Comparison of ENCODE assay signal across 1 cellular context in the genomic region with DNA sequence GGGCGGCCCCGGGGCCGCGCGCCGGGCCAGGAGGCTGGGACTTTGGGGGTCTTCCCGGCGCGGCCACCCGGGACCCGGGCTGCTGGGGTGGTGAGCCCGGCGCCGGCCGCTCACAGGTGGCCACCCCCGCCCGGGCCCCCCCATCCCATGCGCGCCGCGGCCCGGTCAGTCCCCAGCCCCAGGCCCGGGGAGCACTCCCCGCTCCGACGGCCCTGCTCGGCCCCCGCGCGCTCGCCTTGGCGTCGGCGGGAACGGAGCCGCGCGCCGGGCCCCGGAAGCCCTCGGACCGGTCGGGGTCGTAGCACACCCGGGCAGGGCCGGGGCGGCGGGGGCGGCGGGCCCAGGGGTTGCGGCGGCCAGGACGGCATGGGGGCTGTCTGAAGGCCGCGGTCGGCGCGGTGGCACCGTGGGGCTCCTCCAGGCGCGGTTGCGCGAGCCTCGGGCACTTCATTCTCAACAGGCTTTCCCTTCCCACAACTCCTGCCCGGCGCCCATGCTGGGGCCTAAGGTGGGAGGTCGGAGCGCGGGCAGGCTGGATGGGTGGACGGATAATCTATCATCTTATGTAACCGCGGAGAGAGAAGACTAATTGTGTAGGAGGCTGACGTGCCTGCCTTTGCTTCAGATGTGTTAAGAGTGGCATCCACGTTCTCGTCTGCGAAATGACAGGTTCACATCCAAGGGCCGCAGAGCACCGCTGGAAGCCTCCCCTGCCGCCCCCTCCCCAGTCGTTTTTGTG.
TF ChIP-seq lines count a peak whose summit lies in the region.

No MANE protein-coding gene starts in this region.

TF ChIP-seq in HepG2, 621 proteins besides CTCF, POLR2A, EP300 and RAD21 (continued from another document and continues in another):
- TF ChIP-seq, protein P1, sequence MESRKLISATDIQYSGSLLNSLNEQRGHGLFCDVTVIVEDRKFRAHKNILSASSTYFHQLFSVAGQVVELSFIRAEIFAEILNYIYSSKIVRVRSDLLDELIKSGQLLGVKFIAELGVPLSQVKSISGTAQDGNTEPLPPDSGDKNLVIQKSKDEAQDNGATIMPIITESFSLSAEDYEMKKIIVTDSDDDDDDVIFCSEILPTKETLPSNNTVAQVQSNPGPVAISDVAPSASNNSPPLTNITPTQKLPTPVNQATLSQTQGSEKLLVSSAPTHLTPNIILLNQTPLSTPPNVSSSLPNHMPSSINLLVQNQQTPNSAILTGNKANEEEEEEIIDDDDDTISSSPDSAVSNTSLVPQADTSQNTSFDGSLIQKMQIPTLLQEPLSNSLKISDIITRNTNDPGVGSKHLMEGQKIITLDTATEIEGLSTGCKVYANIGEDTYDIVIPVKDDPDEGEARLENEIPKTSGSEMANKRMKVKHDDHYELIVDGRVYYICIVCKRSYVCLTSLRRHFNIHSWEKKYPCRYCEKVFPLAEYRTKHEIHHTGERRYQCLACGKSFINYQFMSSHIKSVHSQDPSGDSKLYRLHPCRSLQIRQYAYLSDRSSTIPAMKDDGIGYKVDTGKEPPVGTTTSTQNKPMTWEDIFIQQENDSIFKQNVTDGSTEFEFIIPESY (CRISPR knock-in tag; IDR thresholded peaks at IDR 0.05), result no peak
- peak; percentile 74; the same call in 1 of the 2 replicates for TF ChIP-seq ZNF790 (CRISPR knock-in tag; IDR thresholded peaks at IDR 0.05; ENCODE audit: borderline replicate concordance)
- no peak for TF ChIP-seq ZNF776 (CRISPR knock-in tag; IDR thresholded peaks at IDR 0.05)
- TF ChIP-seq ATF7-NPFF (CRISPR knock-in tag; IDR thresholded peaks at IDR 0.05; ENCODE audit: low read depth), result no peak
- peak; percentile 2 for TF ChIP-seq SKI (IDR thresholded peaks at IDR 0.05; ENCODE audit: partially characterized antibody)
- no peak for TF ChIP-seq KLF16 (CRISPR knock-in tag; IDR thresholded peaks at IDR 0.05)
- TF ChIP-seq, protein P2, sequence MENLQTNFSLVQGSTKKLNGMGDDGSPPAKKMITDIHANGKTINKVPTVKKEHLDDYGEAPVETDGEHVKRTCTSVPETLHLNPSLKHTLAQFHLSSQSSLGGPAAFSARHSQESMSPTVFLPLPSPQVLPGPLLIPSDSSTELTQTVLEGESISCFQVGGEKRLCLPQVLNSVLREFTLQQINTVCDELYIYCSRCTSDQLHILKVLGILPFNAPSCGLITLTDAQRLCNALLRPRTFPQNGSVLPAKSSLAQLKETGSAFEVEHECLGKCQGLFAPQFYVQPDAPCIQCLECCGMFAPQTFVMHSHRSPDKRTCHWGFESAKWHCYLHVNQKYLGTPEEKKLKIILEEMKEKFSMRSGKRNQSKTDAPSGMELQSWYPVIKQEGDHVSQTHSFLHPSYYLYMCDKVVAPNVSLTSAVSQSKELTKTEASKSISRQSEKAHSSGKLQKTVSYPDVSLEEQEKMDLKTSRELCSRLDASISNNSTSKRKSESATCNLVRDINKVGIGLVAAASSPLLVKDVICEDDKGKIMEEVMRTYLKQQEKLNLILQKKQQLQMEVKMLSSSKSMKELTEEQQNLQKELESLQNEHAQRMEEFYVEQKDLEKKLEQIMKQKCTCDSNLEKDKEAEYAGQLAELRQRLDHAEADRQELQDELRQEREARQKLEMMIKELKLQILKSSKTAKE (CRISPR knock-in tag; IDR thresholded peaks at IDR 0.05; ENCODE audit: borderline replicate concordance), result no peak
- no peak for TF ChIP-seq SOX13 (IDR thresholded peaks at IDR 0.05)
- TF ChIP-seq SOX13 (CRISPR knock-in tag; conservative IDR thresholded peaks at IDR 0.05 in 1 of 2, IDR thresholded peaks at IDR 0.05 in 1 of 2), result no peak
- TF ChIP-seq HDAC2 (CRISPR knock-in tag; IDR thresholded peaks at IDR 0.05), result 0 out of 2 replicates have a peak, but pooled peaks have one; percentile 20
- TF ChIP-seq NFKBIZ (CRISPR knock-in tag; IDR thresholded peaks at IDR 0.05), result no peak
- TF ChIP-seq, protein P3, sequence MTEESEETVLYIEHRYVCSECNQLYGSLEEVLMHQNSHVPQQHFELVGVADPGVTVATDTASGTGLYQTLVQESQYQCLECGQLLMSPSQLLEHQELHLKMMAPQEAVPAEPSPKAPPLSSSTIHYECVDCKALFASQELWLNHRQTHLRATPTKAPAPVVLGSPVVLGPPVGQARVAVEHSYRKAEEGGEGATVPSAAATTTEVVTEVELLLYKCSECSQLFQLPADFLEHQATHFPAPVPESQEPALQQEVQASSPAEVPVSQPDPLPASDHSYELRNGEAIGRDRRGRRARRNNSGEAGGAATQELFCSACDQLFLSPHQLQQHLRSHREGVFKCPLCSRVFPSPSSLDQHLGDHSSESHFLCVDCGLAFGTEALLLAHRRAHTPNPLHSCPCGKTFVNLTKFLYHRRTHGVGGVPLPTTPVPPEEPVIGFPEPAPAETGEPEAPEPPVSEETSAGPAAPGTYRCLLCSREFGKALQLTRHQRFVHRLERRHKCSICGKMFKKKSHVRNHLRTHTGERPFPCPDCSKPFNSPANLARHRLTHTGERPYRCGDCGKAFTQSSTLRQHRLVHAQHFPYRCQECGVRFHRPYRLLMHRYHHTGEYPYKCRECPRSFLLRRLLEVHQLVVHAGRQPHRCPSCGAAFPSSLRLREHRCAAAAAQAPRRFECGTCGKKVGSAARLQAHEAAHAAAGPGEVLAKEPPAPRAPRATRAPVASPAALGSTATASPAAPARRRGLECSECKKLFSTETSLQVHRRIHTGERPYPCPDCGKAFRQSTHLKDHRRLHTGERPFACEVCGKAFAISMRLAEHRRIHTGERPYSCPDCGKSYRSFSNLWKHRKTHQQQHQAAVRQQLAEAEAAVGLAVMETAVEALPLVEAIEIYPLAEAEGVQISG (CRISPR knock-in tag; IDR thresholded peaks at IDR 0.05), result no peak
- TF ChIP-seq IKZF4 (CRISPR knock-in tag; IDR thresholded peaks at IDR 0.05; ENCODE audit: borderline replicate concordance, low read depth, not compliant biosample characterization), result peak; percentile 10
- TF ChIP-seq, protein P4, sequence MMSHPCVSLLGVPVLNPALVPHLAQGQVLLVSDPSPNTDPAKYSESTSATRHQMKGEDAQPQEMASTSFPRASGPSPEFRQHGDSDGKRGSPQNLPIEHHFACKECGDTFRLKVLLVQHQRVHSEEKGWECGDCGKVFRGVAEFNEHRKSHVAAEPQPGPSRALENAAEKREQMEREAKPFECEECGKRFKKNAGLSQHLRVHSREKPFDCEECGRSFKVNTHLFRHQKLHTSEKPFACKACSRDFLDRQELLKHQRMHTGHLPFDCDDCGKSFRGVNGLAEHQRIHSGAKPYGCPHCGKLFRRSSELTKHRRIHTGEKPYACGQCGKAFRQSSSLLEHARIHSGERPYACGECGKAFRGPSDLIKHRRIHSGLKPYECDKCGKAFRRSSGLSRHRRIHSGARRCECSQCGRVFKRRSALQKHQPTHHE (CRISPR knock-in tag; IDR thresholded peaks at IDR 0.05; ENCODE audit: borderline replicate concordance), result no peak
- TF ChIP-seq, protein P5, sequence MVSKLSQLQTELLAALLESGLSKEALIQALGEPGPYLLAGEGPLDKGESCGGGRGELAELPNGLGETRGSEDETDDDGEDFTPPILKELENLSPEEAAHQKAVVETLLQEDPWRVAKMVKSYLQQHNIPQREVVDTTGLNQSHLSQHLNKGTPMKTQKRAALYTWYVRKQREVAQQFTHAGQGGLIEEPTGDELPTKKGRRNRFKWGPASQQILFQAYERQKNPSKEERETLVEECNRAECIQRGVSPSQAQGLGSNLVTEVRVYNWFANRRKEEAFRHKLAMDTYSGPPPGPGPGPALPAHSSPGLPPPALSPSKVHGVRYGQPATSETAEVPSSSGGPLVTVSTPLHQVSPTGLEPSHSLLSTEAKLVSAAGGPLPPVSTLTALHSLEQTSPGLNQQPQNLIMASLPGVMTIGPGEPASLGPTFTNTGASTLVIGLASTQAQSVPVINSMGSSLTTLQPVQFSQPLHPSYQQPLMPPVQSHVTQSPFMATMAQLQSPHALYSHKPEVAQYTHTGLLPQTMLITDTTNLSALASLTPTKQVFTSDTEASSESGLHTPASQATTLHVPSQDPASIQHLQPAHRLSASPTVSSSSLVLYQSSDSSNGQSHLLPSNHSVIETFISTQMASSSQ (IDR thresholded peaks at IDR 0.05; ENCODE audit: low read depth), result no peak
- TF ChIP-seq, protein P5 (CRISPR knock-in tag; IDR thresholded peaks at IDR 0.05; ENCODE audit: borderline replicate concordance), result 0 out of 2 replicates have a peak, but pooled peaks have one; percentile 17
- no peak for TF ChIP-seq ZNF124 (CRISPR knock-in tag; IDR thresholded peaks at IDR 0.05)
- TF ChIP-seq, protein P6, sequence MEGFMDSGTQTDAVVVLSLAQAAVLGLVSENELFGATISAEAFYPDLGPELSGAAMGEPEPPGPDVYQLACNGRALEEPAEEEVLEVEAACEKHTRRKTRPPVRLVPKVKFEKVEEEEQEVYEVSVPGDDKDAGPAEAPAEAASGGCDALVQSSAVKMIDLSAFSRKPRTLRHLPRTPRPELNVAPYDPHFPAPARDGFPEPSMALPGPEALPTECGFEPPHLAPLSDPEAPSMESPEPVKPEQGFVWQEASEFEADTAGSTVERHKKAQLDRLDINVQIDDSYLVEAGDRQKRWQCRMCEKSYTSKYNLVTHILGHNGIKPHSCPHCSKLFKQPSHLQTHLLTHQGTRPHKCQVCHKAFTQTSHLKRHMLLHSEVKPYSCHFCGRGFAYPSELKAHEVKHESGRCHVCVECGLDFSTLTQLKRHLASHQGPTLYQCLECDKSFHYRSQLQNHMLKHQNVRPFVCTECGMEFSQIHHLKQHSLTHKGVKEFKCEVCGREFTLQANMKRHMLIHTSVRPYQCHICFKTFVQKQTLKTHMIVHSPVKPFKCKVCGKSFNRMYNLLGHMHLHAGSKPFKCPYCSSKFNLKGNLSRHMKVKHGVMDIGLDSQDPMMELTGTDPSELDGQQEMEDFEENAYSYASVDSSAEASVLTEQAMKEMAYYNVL (CRISPR knock-in tag; IDR thresholded peaks at IDR 0.05; ENCODE audit: borderline replicate concordance), result no peak
- TF ChIP-seq MIER2 (CRISPR knock-in tag; IDR thresholded peaks at IDR 0.05), result no peak
- TF ChIP-seq ZFP62 (CRISPR knock-in tag; IDR thresholded peaks at IDR 0.05), result no peak
- TF ChIP-seq ZNF878 (CRISPR knock-in tag; IDR thresholded peaks at IDR 0.05), result no peak
- TF ChIP-seq, protein P7, sequence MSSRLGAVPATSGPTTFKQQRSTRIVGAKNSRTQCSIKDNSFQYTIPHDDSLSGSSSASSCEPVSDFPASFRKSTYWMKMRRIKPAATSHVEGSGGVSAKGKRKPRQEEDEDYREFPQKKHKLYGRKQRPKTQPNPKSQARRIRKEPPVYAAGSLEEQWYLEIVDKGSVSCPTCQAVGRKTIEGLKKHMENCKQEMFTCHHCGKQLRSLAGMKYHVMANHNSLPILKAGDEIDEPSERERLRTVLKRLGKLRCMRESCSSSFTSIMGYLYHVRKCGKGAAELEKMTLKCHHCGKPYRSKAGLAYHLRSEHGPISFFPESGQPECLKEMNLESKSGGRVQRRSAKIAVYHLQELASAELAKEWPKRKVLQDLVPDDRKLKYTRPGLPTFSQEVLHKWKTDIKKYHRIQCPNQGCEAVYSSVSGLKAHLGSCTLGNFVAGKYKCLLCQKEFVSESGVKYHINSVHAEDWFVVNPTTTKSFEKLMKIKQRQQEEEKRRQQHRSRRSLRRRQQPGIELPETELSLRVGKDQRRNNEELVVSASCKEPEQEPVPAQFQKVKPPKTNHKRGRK (CRISPR knock-in tag; IDR thresholded peaks at IDR 0.05), result no peak
- TF ChIP-seq, protein P8, sequence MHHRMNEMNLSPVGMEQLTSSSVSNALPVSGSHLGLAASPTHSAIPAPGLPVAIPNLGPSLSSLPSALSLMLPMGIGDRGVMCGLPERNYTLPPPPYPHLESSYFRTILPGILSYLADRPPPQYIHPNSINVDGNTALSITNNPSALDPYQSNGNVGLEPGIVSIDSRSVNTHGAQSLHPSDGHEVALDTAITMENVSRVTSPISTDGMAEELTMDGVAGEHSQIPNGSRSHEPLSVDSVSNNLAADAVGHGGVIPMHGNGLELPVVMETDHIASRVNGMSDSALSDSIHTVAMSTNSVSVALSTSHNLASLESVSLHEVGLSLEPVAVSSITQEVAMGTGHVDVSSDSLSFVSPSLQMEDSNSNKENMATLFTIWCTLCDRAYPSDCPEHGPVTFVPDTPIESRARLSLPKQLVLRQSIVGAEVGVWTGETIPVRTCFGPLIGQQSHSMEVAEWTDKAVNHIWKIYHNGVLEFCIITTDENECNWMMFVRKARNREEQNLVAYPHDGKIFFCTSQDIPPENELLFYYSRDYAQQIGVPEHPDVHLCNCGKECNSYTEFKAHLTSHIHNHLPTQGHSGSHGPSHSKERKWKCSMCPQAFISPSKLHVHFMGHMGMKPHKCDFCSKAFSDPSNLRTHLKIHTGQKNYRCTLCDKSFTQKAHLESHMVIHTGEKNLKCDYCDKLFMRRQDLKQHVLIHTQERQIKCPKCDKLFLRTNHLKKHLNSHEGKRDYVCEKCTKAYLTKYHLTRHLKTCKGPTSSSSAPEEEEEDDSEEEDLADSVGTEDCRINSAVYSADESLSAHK (CRISPR knock-in tag; IDR thresholded peaks at IDR 0.05; ENCODE audit: borderline replicate concordance), result no peak
- TF ChIP-seq, protein P9, sequence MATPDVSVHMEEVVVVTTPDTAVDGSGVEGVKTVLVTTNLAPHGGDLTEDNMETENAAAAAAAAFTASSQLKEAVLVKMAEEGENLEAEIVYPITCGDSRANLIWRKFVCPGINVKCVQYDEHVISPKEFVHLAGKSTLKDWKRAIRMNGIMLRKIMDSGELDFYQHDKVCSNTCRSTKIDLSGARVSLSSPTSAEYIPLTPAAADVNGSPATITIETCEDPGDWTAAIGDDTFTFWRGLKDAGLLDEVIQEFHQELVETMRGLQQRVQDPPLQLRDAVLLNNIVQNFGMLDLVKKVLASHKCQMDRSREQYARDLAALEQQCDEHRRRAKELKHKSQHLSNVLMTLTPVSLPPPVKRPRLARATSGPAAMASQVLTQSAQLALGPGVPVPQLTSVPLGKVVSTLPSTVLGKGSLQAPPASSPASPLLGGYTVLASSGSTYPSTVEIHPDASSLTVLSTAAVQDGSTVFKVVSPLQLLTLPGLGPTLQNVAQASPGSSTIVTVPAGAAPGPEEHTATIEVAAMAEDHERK (CRISPR knock-in tag; IDR thresholded peaks at IDR 0.05; ENCODE audit: low read depth), result no peak
- no peak for TF ChIP-seq MTA3 (CRISPR knock-in tag; IDR thresholded peaks at IDR 0.05)
- no peak for TF ChIP-seq ZNF207 (IDR thresholded peaks at IDR 0.05; ENCODE audit: borderline replicate concordance)
- 0 out of 2 replicates have a peak, but pooled peaks have one; percentile 2 for TF ChIP-seq ZNF567 (CRISPR knock-in tag; IDR thresholded peaks at IDR 0.05; ENCODE audit: borderline replicate concordance)
- TF ChIP-seq MYC (CRISPR knock-in tag; IDR thresholded peaks at IDR 0.05; ENCODE audit: borderline replicate concordance), result no peak; the same call in 1 of the 2 replicates
- no peak for TF ChIP-seq ZBTB3 (CRISPR knock-in tag; IDR thresholded peaks at IDR 0.05; ENCODE audit: borderline replicate concordance, low read depth)
